ENCODE assay signal across 13 cellular contexts in the genomic region with DNA sequence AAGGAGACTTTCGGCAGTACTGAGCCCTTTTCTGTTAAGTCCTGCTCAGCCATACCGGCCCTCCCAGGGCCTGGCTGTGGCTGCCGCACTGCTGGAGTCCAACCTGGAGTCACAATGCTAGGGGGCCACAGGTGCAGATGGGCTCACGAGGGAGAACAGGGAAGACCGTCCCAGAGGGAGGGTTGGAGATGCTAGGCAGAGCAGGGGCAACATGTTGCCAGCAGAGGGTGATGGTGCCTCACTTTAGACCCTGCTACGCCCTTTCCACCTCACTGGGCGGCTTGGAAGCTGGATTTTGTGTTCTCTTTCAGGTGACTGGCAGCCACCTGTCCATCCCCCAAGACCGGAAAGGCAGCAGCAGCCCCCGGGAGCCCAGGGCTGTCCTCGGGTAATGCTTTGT. TPM values are rescaled to one million over a fixed set of nuclear protein-coding genes. Genes with fewer than 3 reads are reported as not detected.
A peak's percentile ranks its signal among the peaks of the same experiment; 100 is the strongest.
DNase-seq lines count a peak whose midpoint lies in the region; ATAC-seq, FAIRE-seq and TF ChIP-seq lines count a peak whose summit lies in the region.
"Not testable (repeated sequence)": the region's sequence is repeated elsewhere in the genome, so short reads cannot be mapped to it uniquely, and the experiment has no call there.
"Had no signal": no experiment of that assay in that cellular context is flagged by ENCODE, and none has a peak within 500 bp of the region (broad histone marks: within the 10 kb centered on the region; RNA-seq: fewer than 3 reads in every experiment).

No MANE protein-coding gene starts in this region.

- H3K9me3 ChIP-seq in A549; hepatocyte (ENCODE audit: low read depth); neural progenitor cell (ENCODE audit: low read depth): not testable (repeated sequence)

- H3K4me1 Mint-ChIP-seq in chondrocyte (ENCODE audit: low read depth); neural progenitor cell: not testable (repeated sequence)

- not testable (repeated sequence) for H2AFZ ChIP-seq in hepatocyte; neural progenitor cell (replicated peaks)

- DNase-seq in A549 (ENCODE audit: low read depth in 1 of 2, low spot score in 1 of 2) (peak in 1 of 2 experiments; percentile 25), NCI-H748 (lab: John Stamatoyannopoulos, UW; ENCODE audit: unreplicated experiment) (peak; percentile 30), neural progenitor cell (ENCODE audit: low spot score) (peak; percentile 53)
- not testable (repeated sequence) for DNase-seq in GM12864 (ENCODE audit: low read depth); chondrocyte (ENCODE audit: low spot score); hepatocyte (ENCODE audit: low spot score)
- peak; percentile 38 to 50 for DNase-seq in activated CD4-positive, alpha-beta T cell treated with anti-CD3 and anti-CD28 coated beads, Interleukin-2, amount 50 U/mL, for 48 hours

- not testable (repeated sequence) for H3K4me3 Mint-ChIP-seq in chondrocyte (ENCODE audit: unreplicated experiment); neural progenitor cell

- POLR2A ChIA-PET in A549 (lab: Yijun Ruan, JAX) = not testable (repeated sequence)

- CTCF ChIA-PET in A549 (lab: Yijun Ruan, JAX) = interaction anchor here (0.6 to 1.3 kb wide), 3 partner anchors 190 to 1005 kb away, joined by 3 to 4 read pairs (median 3); no protein-coding TSS in a partner anchor

- not testable (repeated sequence) for H3K36me3 Mint-ChIP-seq in chondrocyte (ENCODE audit: low read depth); neural progenitor cell

- not testable (repeated sequence) for H3K4me3 ChIP-seq in A549; GM12864 (ENCODE audit: low read depth, low read length); hepatocyte; neural progenitor cell

- not testable (repeated sequence) for H3K9ac ChIP-seq in neural progenitor cell

- not testable (repeated sequence) for H3K27me3 Mint-ChIP-seq in chondrocyte (ENCODE audit: low read depth)
- H3K27me3 Mint-ChIP-seq in neural progenitor cell (ENCODE audit: insufficient read depth, low read depth) = peaks cover 10% of the 10 kb centered on the region

- TF ChIP-seq RAD21 in A549 (conservative IDR thresholded peaks at IDR 0.05 in 1 of 2, IDR thresholded peaks at IDR 0.05 in 1 of 2) = peak; percentile 49 to 67; a peak in 4 of 5 replicates

- TF ChIP-seq CTCF in A549 (IDR thresholded peaks at IDR 0.05) (peak; percentile 41), GM12864 (IDR thresholded peaks at IDR 0.05; ENCODE audit: low read depth, low read length, missing control alignments) (peak; percentile 57), chondrocyte (IDR thresholded peaks at IDR 0.05) (peak; percentile 68), hepatocyte (IDR thresholded peaks at IDR 0.05; ENCODE audit: poor library complexity) (peak; percentile 43), neural progenitor cell (IDR thresholded peaks at IDR 0.05) (peak; percentile 57)

- WGBS in A549 (ENCODE audit: missing lambda C conversion rate) = 22% methylated on average over 3 of the region's 10 CpGs
- WGBS in hepatocyte (ENCODE audit: low lambda C conversion rate, missing lambda C conversion rate) = 58% methylated on average over 10 of the region's 10 CpGs

- not testable (repeated sequence) for TF ChIP-seq POLR2A in A549 (IDR thresholded peaks at IDR 0.05; ENCODE audit: low read length)

- ATAC-seq in A549 (peak; percentile 89 to 95), HG03354 (IDR thresholded peaks at IDR 0.05; ENCODE audit: poor library complexity, severe bottlenecking, unreplicated experiment) (peak; percentile 50)

- not testable (repeated sequence) for H4K20me1 ChIP-seq in hepatocyte (ENCODE audit: insufficient read depth, poor library complexity, severe bottlenecking); neural progenitor cell (ENCODE audit: low read depth)

- not testable (repeated sequence) for H3K27ac Mint-ChIP-seq in chondrocyte (ENCODE audit: unreplicated experiment); neural progenitor cell

- not testable (repeated sequence) for H3F3A ChIP-seq in neural progenitor cell (ENCODE audit: low read depth)

- not testable (repeated sequence) for H3K4me1 ChIP-seq in A549; hepatocyte (ENCODE audit: insufficient read depth); neural progenitor cell

- H3K4me2 ChIP-seq in A549, hepatocyte, neural progenitor cell: not testable (repeated sequence)

- not testable (repeated sequence) for H3K27ac ChIP-seq in A549, hepatocyte, neural progenitor cell

- not testable (repeated sequence) for H3K9me3 Mint-ChIP-seq in chondrocyte (ENCODE audit: low read depth)
- H3K9me3 Mint-ChIP-seq in neural progenitor cell = peaks cover 26% of the 10 kb centered on the region

- not testable (repeated sequence) for TF ChIP-seq EP300 in A549 (IDR thresholded peaks at IDR 0.05)

- not testable (repeated sequence) for FAIRE-seq in A549 (lab: Jason Lieb, UNC)

- not testable (repeated sequence) for H3K36me3 ChIP-seq in hepatocyte (replicated peaks; ENCODE audit: insufficient read depth, low read depth); neural progenitor cell

- not testable (repeated sequence) for H3K27me3 ChIP-seq in hepatocyte, neural progenitor cell

- not testable (repeated sequence) for H3K79me2 ChIP-seq in hepatocyte; neural progenitor cell (ENCODE audit: low read depth)

- H3K9me2 ChIP-seq in hepatocyte (replicated peaks; ENCODE audit: insufficient read depth) = not testable (repeated sequence)

TF ChIP-seq in A549, 52 proteins besides CTCF, POLR2A, EP300 and RAD21:
- TF ChIP-seq SMC3 (IDR thresholded peaks at IDR 0.05) = 0 out of 3 replicates have a peak, but pooled peaks have one; percentile 21

RNA-seq across cellular contexts. Expression of gene CXorf49, which starts 48.1 kb away (rescaled TPM):
- not detected in 2 replicates for polyA plus RNA-seq in A549 (2011; rRNA removed)
- polyA plus RNA-seq in A549 (2012; cell fraction: cytosol; rRNA removed) = not detected in 2 replicates
- polyA plus RNA-seq in A549 (2012; cell fraction: nucleus; rRNA removed) = not detected in 2 replicates
- polyA plus RNA-seq in A549 (2017; fragmentation: RNase III; extraction: RNeasy Plus Mini Kit Qiagen cat#74134 plus additional on column Dnase treatment) = not detected in 3 replicates
- not detected in 2 replicates for polyA minus RNA-seq in A549 (2011; rRNA and poly(A)+ RNA removed)
- not detected in 3 replicates for total RNA-seq in chondrocyte
- not detected in 2 replicates for total RNA-seq in hepatocyte
- polyA plus RNA-seq in hepatocyte = 10.1 and 12.1 TPM in 2 replicates
- not detected in 2 replicates for total RNA-seq in neural progenitor cell (ENCODE audit: low replicate concordance)
- total RNA-seq: A172; activated CD8-positive, alpha-beta memory T cell treated with anti-CD3 and anti-CD28 coated beads for 36 hours; astrocyte; SJSA1; thoracic aorta had no signal

RNA-seq across cellular contexts. Expression of gene CXCR3, which starts 51.6 kb away (rescaled TPM):
- polyA plus RNA-seq in A549 (2011; rRNA removed) (not detected in 2 replicates), A549 (2017; fragmentation: RNase III; extraction: RNeasy Plus Mini Kit Qiagen cat#74134 plus additional on column Dnase treatment) (not detected in 3 replicates), hepatocyte (not detected in 2 replicates)
- polyA plus RNA-seq in A549 (2012; cell fraction: cytosol; rRNA removed) = not detected in 2 replicates
- polyA plus RNA-seq in A549 (2012; cell fraction: nucleus; rRNA removed) = not detected in 2 replicates
- not detected in 2 replicates for polyA minus RNA-seq in A549 (2011; rRNA and poly(A)+ RNA removed)
- total RNA-seq in chondrocyte (not detected in 3 replicates), hepatocyte (0.08 TPM in 1 of 2 replicates, not detected in the other), neural progenitor cell (ENCODE audit: low replicate concordance) (not detected in 2 replicates)
- total RNA-seq: A172, astrocyte, SJSA1 had no signal
